Comparison of ENCODE assay signal across 18 cellular contexts in genomic region chr17:29207986-29208385, GRCh38. TPM values are rescaled to one million over a fixed set of nuclear protein-coding genes. Genes with fewer than 3 reads are reported as not detected.
DNase-seq lines count a peak whose midpoint lies in the region; ATAC-seq and TF ChIP-seq lines count a peak whose summit lies in the region.
"Had no signal": no experiment of that assay in that cellular context is flagged by ENCODE, and none has a peak within 500 bp of the region (broad histone marks: within the 10 kb centered on the region; RNA-seq: fewer than 3 reads in every experiment).

No MANE protein-coding gene starts in this region.

- H3K36me3 Mint-ChIP-seq in GM23338 (ENCODE audit: low read depth) (no peaks in the 10 kb centered on the region), neural progenitor cell (no peaks in the 10 kb centered on the region)
- H3K36me3 Mint-ChIP-seq in activated CD4-positive, alpha-beta T cell treated with anti-CD3 and anti-CD28 coated beads, Interleukin-2, amount 10 ng/mL, durations not matched to agents 7 days and 5 days (ENCODE audit: low read depth), result no peaks in the 10 kb centered on the region
- H3K36me3 Mint-ChIP-seq: CD4-positive, CD25-positive, alpha-beta regulatory T cell; CD8-positive, alpha-beta T cell had no signal

- no peak overlapping the region for H3K9ac ChIP-seq in neural progenitor cell
- H3K9ac ChIP-seq: GM23248 had no signal

- no peaks in the 10 kb centered on the region for H3K9me2 ChIP-seq in GM23338 (ENCODE audit: insufficient read depth)

- CTCF ChIA-PET in activated CD4-positive, alpha-beta T cell treated with anti-CD3 and anti-CD28 coated beads, Interleukin-2, amount 10 ng/mL, durations not matched to agents 7 days and 5 days (lab: Charles Lee), result interaction anchor here (1.1 to 4.6 kb wide), 3 partner anchors 11 to 44 kb away, joined by 3 to 24 read pairs (median 3); no protein-coding TSS in a partner anchor

- H3K79me2 ChIP-seq in GM23338 (replicated peaks; ENCODE audit: insufficient read depth) (no peaks in the 10 kb centered on the region), neural progenitor cell (ENCODE audit: low read depth) (no peaks in the 10 kb centered on the region)

- TF ChIP-seq CTCF in GM23338 (conservative IDR thresholded peaks at IDR 0.05; ENCODE audit: low read depth in 2 of 2), result no peak
- no peak for TF ChIP-seq CTCF in neural progenitor cell (IDR thresholded peaks at IDR 0.05)

- DNase-seq in GM23338 (ENCODE audit: low spot score), result no peak
- DNase-seq in neural progenitor cell (ENCODE audit: low spot score), result no peak
- DNase-seq in substantia nigra (lab: John Stamatoyannopoulos, UW), result no peak
- DNase-seq in DMS153 (lab: John Stamatoyannopoulos, UW), result no peak
- no peak for DNase-seq in NAMALWA (ENCODE audit: low spot score)
- DNase-seq in activated CD4-positive, alpha-beta T cell treated with anti-CD3 and anti-CD28 coated beads, Interleukin-2, amount 10 ng/mL, durations not matched to agents 7 days and 5 days, result no peak
- DNase-seq: C1 segment of cervical spinal cord; CD4-positive, CD25-positive, alpha-beta regulatory T cell; CD8-positive, alpha-beta T cell; DMS79; GM23248; H9 had no signal

- H3K4me2 ChIP-seq in GM23338 (0 out of 2 replicates have a peak overlapping the region, but pooled peaks have one; percentile 40), neural progenitor cell (no peak overlapping the region)

- ATAC-seq in GM23338, result no peak; the same call in 2 of the 3 replicates
- ATAC-seq: CD8-positive, alpha-beta T cell; HCT116 had no signal

- H3K36me3 ChIP-seq in GM23338 (ENCODE audit: insufficient read depth) (no peaks in the 10 kb centered on the region), neural progenitor cell (no peaks in the 10 kb centered on the region)

- H3K27ac ChIP-seq in GM23338 (ENCODE audit: low read depth) (no peak overlapping the region), neural progenitor cell (no peak overlapping the region), substantia nigra (ENCODE audit: low read depth, low read length, poor library complexity, severe bottlenecking) (peak overlapping the region; percentile 22)
- H3K27ac ChIP-seq: GM23248 had no signal

- H3K4me1 Mint-ChIP-seq in GM23338 (peaks cover 25% of the 10 kb centered on the region), neural progenitor cell (peaks cover 16% of the 10 kb centered on the region)
- no peaks in the 10 kb centered on the region for H3K4me1 Mint-ChIP-seq in activated CD4-positive, alpha-beta T cell treated with anti-CD3 and anti-CD28 coated beads, Interleukin-2, amount 10 ng/mL, durations not matched to agents 7 days and 5 days
- H3K4me1 Mint-ChIP-seq: CD4-positive, CD25-positive, alpha-beta regulatory T cell had no signal

- H3K4me3 Mint-ChIP-seq in GM23338 (no peak overlapping the region; the same call in 2 of the 3 replicates), neural progenitor cell (no peak overlapping the region)
- H3K4me3 Mint-ChIP-seq in activated CD4-positive, alpha-beta T cell treated with anti-CD3 and anti-CD28 coated beads, Interleukin-2, amount 10 ng/mL, durations not matched to agents 7 days and 5 days, result no peak overlapping the region
- H3K4me3 Mint-ChIP-seq: CD4-positive, CD25-positive, alpha-beta regulatory T cell; CD8-positive, alpha-beta T cell had no signal

- H3K4me3 ChIP-seq in GM23338, result no peak overlapping the region
- H3K4me3 ChIP-seq in neural progenitor cell, result no peak overlapping the region
- H3K4me3 ChIP-seq: GM23248 had no signal

- no peaks in the 10 kb centered on the region for H3F3A ChIP-seq in GM23338 (replicated peaks; ENCODE audit: low read depth)
- H3F3A ChIP-seq in neural progenitor cell (ENCODE audit: low read depth), result peaks cover 5% of the 10 kb centered on the region

- H3K27me3 ChIP-seq in GM23338 (ENCODE audit: insufficient read depth) (no peaks in the 10 kb centered on the region), neural progenitor cell (no peaks in the 10 kb centered on the region)

- no peaks in the 10 kb centered on the region for H3K9me3 ChIP-seq in neural progenitor cell (ENCODE audit: low read depth)
- H3K9me3 ChIP-seq: Caco-2 had no signal

- H3K27ac Mint-ChIP-seq in GM23338 (no peak overlapping the region; the same call in 1 of the 2 replicates), neural progenitor cell (peak overlapping the region; percentile 59)
- no peak overlapping the region for H3K27ac Mint-ChIP-seq in activated CD4-positive, alpha-beta T cell treated with anti-CD3 and anti-CD28 coated beads, Interleukin-2, amount 10 ng/mL, durations not matched to agents 7 days and 5 days
- H3K27ac Mint-ChIP-seq: CD4-positive, CD25-positive, alpha-beta regulatory T cell; CD8-positive, alpha-beta T cell had no signal

- H2AFZ ChIP-seq in GM23338, result peak overlapping the region; percentile 92; the same call in 1 of the 2 replicates
- peak overlapping the region; percentile 20 for H2AFZ ChIP-seq in neural progenitor cell (replicated peaks)
- H2AFZ ChIP-seq: GM23248 had no signal

- H3K27me3 Mint-ChIP-seq in GM23338 (ENCODE audit: insufficient read depth, low read depth, poor library complexity) (peaks cover 5% of the 10 kb centered on the region), neural progenitor cell (ENCODE audit: insufficient read depth, low read depth) (peaks cover 1% of the 10 kb centered on the region)
- peaks cover 14% of the 10 kb centered on the region for H3K27me3 Mint-ChIP-seq in activated CD4-positive, alpha-beta T cell treated with anti-CD3 and anti-CD28 coated beads, Interleukin-2, amount 10 ng/mL, durations not matched to agents 7 days and 5 days

- H4K20me1 ChIP-seq in GM23338 (replicated peaks; ENCODE audit: insufficient read depth) (no peaks in the 10 kb centered on the region), neural progenitor cell (ENCODE audit: low read depth) (no peaks in the 10 kb centered on the region)

- H3K9me3 Mint-ChIP-seq in GM23338 (no peaks in the 10 kb centered on the region), neural progenitor cell (no peaks in the 10 kb centered on the region)
- H3K9me3 Mint-ChIP-seq in activated CD4-positive, alpha-beta T cell treated with anti-CD3 and anti-CD28 coated beads, Interleukin-2, amount 10 ng/mL, durations not matched to agents 7 days and 5 days, result no peaks in the 10 kb centered on the region
- H3K9me3 Mint-ChIP-seq: CD4-positive, CD25-positive, alpha-beta regulatory T cell; CD8-positive, alpha-beta T cell; H9 had no signal

- H3K4me1 ChIP-seq in GM23338 (ENCODE audit: insufficient read depth) (peaks cover 13% of the 10 kb centered on the region), neural progenitor cell (peaks cover 26% of the 10 kb centered on the region)
- H3K4me1 ChIP-seq: Caco-2 had no signal

- POLR2A ChIA-PET in activated CD4-positive, alpha-beta T cell treated with anti-CD3 and anti-CD28 coated beads, Interleukin-2, amount 10 ng/mL, durations not matched to agents 7 days and 5 days (lab: Charles Lee), result no interaction called here

TF ChIP-seq in GM23338, 12 proteins besides CTCF, POLR2A, EP300 and RAD21:
- no peak for TF ChIP-seq ZNF114 (CRISPR knock-in tag; IDR thresholded peaks at IDR 0.05)
- TF ChIP-seq STAT1 (IDR thresholded peaks at IDR 0.05; ENCODE audit: unreplicated experiment), result no peak

RNA-seq across cellular contexts. Expression of gene MYO18A, which starts 27.8 kb away (rescaled TPM):
- total RNA-seq in GM23338 (2014; rRNA removed; shearing (Covaris generic)), result 23.9 and 37.5 TPM in 2 replicates
- 16.7 and 18.3 TPM in 2 replicates for polyA plus RNA-seq in GM23338 (2016; fragmentation: Nextera tagmentation; extraction: Ambion mirVana)
- total RNA-seq in neural progenitor cell (ENCODE audit: low replicate concordance), result 11.6 and 24.8 TPM in 2 replicates
- total RNA-seq in activated CD4-positive, alpha-beta T cell treated with anti-CD3 and anti-CD28 coated beads, Interleukin-2, amount 10 ng/mL, durations not matched to agents 7 days and 5 days, result 100 to 1,000 TPM in 1 of 2 experiments, 10 to 100 TPM in 1; 82.2 to 101 TPM

RNA-seq across cellular contexts. Expression of gene CRYBA1, which starts 38.7 kb away (rescaled TPM):
- total RNA-seq in GM23338 (2014; rRNA removed; shearing (Covaris generic)), result not detected in 2 replicates
- not detected in 2 replicates for polyA plus RNA-seq in GM23338 (2016; fragmentation: Nextera tagmentation; extraction: Ambion mirVana)
- 0.84 and 1.0 TPM in 2 replicates for total RNA-seq in neural progenitor cell (ENCODE audit: low replicate concordance)
- not detected for total RNA-seq in activated CD4-positive, alpha-beta T cell treated with anti-CD3 and anti-CD28 coated beads, Interleukin-2, amount 10 ng/mL, durations not matched to agents 7 days and 5 days
- total RNA-seq: A172; A673; Caco-2; CD4-positive, CD25-positive, alpha-beta regulatory T cell; CD8-positive, alpha-beta T cell; GM23248; H4; H9 had no signal
- polyA plus RNA-seq: BJ; CD4-positive, CD25-positive, alpha-beta regulatory T cell; GM23248 had no signal
